ENCODE assay signal across 28 cellular contexts in the genomic region with DNA sequence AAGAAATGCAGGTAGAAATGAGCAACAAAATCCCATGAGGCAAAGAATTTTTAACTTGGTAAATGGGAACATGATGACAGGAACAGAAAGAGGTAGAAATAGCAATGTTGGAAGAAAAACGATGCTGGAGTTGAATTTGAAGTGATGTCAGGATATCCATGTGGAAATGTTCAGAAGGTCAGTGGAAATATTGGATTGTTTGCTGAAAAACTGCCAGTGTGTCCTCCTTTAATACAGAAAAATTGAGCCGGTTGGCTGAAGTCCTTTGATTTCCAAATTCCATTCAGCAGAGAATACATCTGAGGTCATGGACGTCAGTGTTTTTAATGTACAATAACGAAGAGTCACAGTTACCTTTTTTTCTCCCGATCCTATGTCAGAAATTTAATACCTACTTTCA.
"Had no signal": no experiment of that assay in that cellular context is flagged by ENCODE, and none has a peak within 500 bp of the region (broad histone marks: within the 10 kb centered on the region; RNA-seq: fewer than 3 reads in every experiment).

No MANE protein-coding gene starts in this region.

- H3K9me3 ChIP-seq: esophagus squamous epithelium had no signal

- H3K27ac ChIP-seq: brain microvascular endothelial cell, epithelial cell of prostate, esophagus squamous epithelium, WERI-Rb-1 had no signal

- H3K4me3 ChIP-seq: esophagus squamous epithelium had no signal

- H3K27me3 ChIP-seq: brain microvascular endothelial cell, esophagus squamous epithelium had no signal

- ATAC-seq: activated CD4-positive, CD25-positive, alpha-beta regulatory T cell treated with anti-CD3 and anti-CD28 coated beads, Interleukin-2, amount 50 U/mL, for 24 hours; activated CD8-positive, alpha-beta T cell treated with anti-CD3 and anti-CD28 coated beads for 36 hours; activated T-cell treated with anti-CD3 and anti-CD28 coated beads, Interleukin-2, amount 50 U/mL, for 4 hours; activated T-helper 17 cell treated with anti-CD3 and anti-CD28 coated beads, Interleukin-2, amount 50 U/mL, for 72 hours; effector memory CD8-positive, alpha-beta T cell; T-helper 17 cell had no signal

- H3K36me3 ChIP-seq: brain microvascular endothelial cell, esophagus squamous epithelium, WERI-Rb-1 had no signal

- H3K4me1 ChIP-seq: esophagus squamous epithelium had no signal

- DNase-seq: activated B cell treated with CpG ODN at 0.5 μM for 24 hours; activated CD4-positive, alpha-beta T cell treated with anti-CD3 and anti-CD28 coated beads for 48 hours; activated CD4-positive, alpha-beta T cell treated with anti-CD3 and anti-CD28 coated beads, Interleukin-2, amount 50 U/mL, for 1 hour; activated CD4-positive, alpha-beta T cell treated with anti-CD3 and anti-CD28 coated beads, Interleukin-2, amount 50 U/mL, for 48 hours; activated CD8-positive, alpha-beta memory T cell treated with anti-CD3 and anti-CD28 coated beads for 24 hours; activated CD8-positive, alpha-beta T cell treated with anti-CD3 and anti-CD28 coated beads for 36 hours; activated effector memory CD4-positive, alpha-beta T cell treated with Interleukin-2 at 50 U/mL for 16 hours; activated gamma-delta T cell treated with Interleukin-2 at 50 U/mL for 16 hours; activated naive CD4-positive, alpha-beta T cell treated with anti-CD3 and anti-CD28 coated beads, Interleukin-2, amount 50 U/mL, for 16 hours; activated naive CD4-positive, alpha-beta T cell treated with Interleukin-2 at 50 U/mL for 16 hours; activated T-cell treated with anti-CD3 and anti-CD28 coated beads, Interleukin-2, amount 50 U/mL, for 4 hours; amniotic stem cell; anterior cingulate cortex; brain microvascular endothelial cell; cortex of kidney; dermis blood vessel endothelial cell; effector CD4-positive, alpha-beta T cell; effector memory CD8-positive, alpha-beta T cell; esophagus squamous epithelium; foreskin fibroblast; head of caudate nucleus; T-helper 1 cell; T-helper 17 cell; T1000; WERI-Rb-1 had no signal
